Comparison of ENCODE assay signal across 9 cellular contexts in genomic region chr10:71836594-71836970, GRCh38. TPM values are rescaled to one million over a fixed set of nuclear protein-coding genes. Genes with fewer than 3 reads are reported as not detected.
DNase-seq lines count a peak whose midpoint lies in the region; ATAC-seq and TF ChIP-seq lines count a peak whose summit lies in the region.
"Had no signal": no experiment of that assay in that cellular context is flagged by ENCODE, and none has a peak within 500 bp of the region (broad histone marks: within the 10 kb centered on the region; RNA-seq: fewer than 3 reads in every experiment).

No MANE protein-coding gene starts in this region.

- intact Hi-C loops in mucosa of descending colon (cut with DNase I, micrococcal nuclease) = no loop called here

- H3K27ac ChIP-seq in subcutaneous abdominal adipose tissue (ENCODE audit: low read depth, low read length) = peak overlapping the region; percentile 87
- H3K27ac ChIP-seq: SJSA1 had no signal

- H3K4me1 ChIP-seq in subcutaneous abdominal adipose tissue (ENCODE audit: control insufficient read depth in 5 of 5, insufficient read depth in 5 of 5, low read length in 5 of 5) = peaks cover 43 to 82% (median 78%) of the 10 kb centered on the region in 5 donors
- H3K4me1 ChIP-seq in mucosa of descending colon (ENCODE audit: low read depth) = peaks cover 39% of the 10 kb centered on the region

- no peaks in the 10 kb centered on the region for H3K27me3 ChIP-seq in subcutaneous abdominal adipose tissue (ENCODE audit: control insufficient read depth in 5 of 5, insufficient read depth in 4 of 5, low read length in 5 of 5)
- H3K27me3 ChIP-seq: SJSA1 had no signal

- DNase-seq in foreskin melanocyte = peak; percentile 47
- no peak for DNase-seq in NCI-H82 treated with DMSO at 0.1 percent for 48 hours (lab: John Stamatoyannopoulos, UW; ENCODE audit: unreplicated experiment)
- no peak for DNase-seq in DMS53 treated with DMSO at 0.1 percent for 48 hours (lab: John Stamatoyannopoulos, UW; ENCODE audit: unreplicated experiment)
- DNase-seq in putamen (ENCODE audit: low spot score) = no peak
- DNase-seq in mucosa of descending colon = no peak

- H3K4me3 ChIP-seq in subcutaneous abdominal adipose tissue (ENCODE audit: low read depth in 1 of 5, low read length in 5 of 5) = peak overlapping the region in 3 of 5 donors; percentile 26 to 43 (median 28)
- H3K4me3 ChIP-seq in mucosa of descending colon = no peak overlapping the region
- H3K4me3 ChIP-seq: SJSA1 had no signal

- no peak for TF ChIP-seq CTCF in mucosa of descending colon (IDR thresholded peaks at IDR 0.05)

- H3K36me3 ChIP-seq in subcutaneous abdominal adipose tissue (ENCODE audit: control insufficient read depth in 5 of 5, insufficient read depth in 5 of 5, low read length in 5 of 5) = peaks cover 0 to 40% (median 27%) of the 10 kb centered on the region in 5 donors
- no peaks in the 10 kb centered on the region for H3K36me3 ChIP-seq in mucosa of descending colon (ENCODE audit: low read depth)

- ATAC-seq in GM21390 (IDR thresholded peaks at IDR 0.05; ENCODE audit: unreplicated experiment) (peak; percentile 31), HG03521 (IDR thresholded peaks at IDR 0.05; ENCODE audit: unreplicated experiment) (peak; percentile 7), mucosa of descending colon (no peak)

- H3K9me3 ChIP-seq in subcutaneous abdominal adipose tissue (ENCODE audit: control insufficient read depth in 5 of 5, low read length in 5 of 5) = no peaks in the 10 kb centered on the region
- no peaks in the 10 kb centered on the region for H3K9me3 ChIP-seq in mucosa of descending colon
- H3K9me3 ChIP-seq: SJSA1 had no signal

- H3K9ac ChIP-seq in subcutaneous abdominal adipose tissue (ENCODE audit: low read length in 5 of 5) = peak overlapping the region in 3 of 5 donors; percentile 28 to 57 (median 33)

RNA-seq across cellular contexts. Expression of gene PSAP, which starts 14.5 kb away (rescaled TPM):
- 100 to 1,000 TPM; 561 to 810 (median 653) TPM for total RNA-seq in mucosa of descending colon
